Comparison of ENCODE assay signal across 8 cellular contexts in the genomic region with DNA sequence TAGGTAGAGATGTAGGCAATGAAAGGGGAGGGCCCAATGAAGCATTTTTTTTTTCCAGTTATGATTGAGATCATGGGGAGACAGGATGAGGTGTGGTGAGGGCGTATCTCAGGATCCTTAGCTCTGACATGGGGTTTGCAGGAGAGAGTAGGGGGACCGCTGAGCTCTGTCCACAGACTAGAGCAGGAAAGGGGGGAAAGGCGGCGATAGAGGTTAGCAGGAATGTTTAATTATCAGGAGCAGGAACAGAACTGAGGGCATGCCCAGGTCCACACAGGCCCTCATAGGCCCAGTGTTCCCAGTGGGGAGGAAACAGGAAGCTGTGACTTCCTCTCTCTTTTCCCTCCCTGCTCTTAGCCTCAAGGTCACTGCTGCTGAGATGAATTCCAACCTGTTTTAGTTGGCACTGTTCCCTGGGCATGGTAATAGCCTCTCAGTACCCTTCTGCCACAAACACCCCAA. TPM values are rescaled to one million over a fixed set of nuclear protein-coding genes. Genes with fewer than 3 reads are reported as not detected.
A peak's percentile ranks its signal among the peaks of the same experiment; 100 is the strongest.
DNase-seq lines count a peak whose midpoint lies in the region; ATAC-seq and TF ChIP-seq lines count a peak whose summit lies in the region.

No MANE protein-coding gene starts in this region.

- no peak for ATAC-seq in HG03378 (IDR thresholded peaks at IDR 0.05; ENCODE audit: unreplicated experiment)
- no peak for ATAC-seq in HG02588 (IDR thresholded peaks at IDR 0.05; ENCODE audit: unreplicated experiment)
- no peak for ATAC-seq in HG02973 (IDR thresholded peaks at IDR 0.05; ENCODE audit: unreplicated experiment)

- H3F3A ChIP-seq in SK-N-SH (replicated peaks; ENCODE audit: insufficient read depth) = peaks cover 48% of the 10 kb centered on the region

- POLR2A ChIA-PET in SK-N-SH (lab: Yijun Ruan, JAX) = interaction anchor here (0.8 to 1.4 kb wide), 4 partner anchors 8 to 111 kb away, joined by 3 to 5 read pairs (median 4); no protein-coding TSS in a partner anchor

- H3K27me3 ChIP-seq in SK-N-SH (ENCODE audit: insufficient read depth) (no peaks in the 10 kb centered on the region), neutrophil (no peaks in the 10 kb centered on the region)

- 74% methylated on average over 4 of the region's 4 CpGs for WGBS in SK-N-SH (ENCODE audit: low lambda C conversion rate)

- H3K9me3 ChIP-seq in SK-N-SH = no peaks in the 10 kb centered on the region
- no peaks in the 10 kb centered on the region for H3K9me3 ChIP-seq in neutrophil

- H3K36me3 ChIP-seq in SK-N-SH (replicated peaks in 1 of 2; ENCODE audit: control insufficient read depth in 1 of 2, insufficient read depth in 2 of 2, low read length in 1 of 2) (no peaks in the 10 kb centered on the region), neutrophil (peaks cover 10% of the 10 kb centered on the region)

- H3K27ac ChIP-seq in SK-N-SH (ENCODE audit: low read depth in 2 of 2, low read length in 1 of 2) (peak overlapping the region; percentile 71 to 84), neutrophil (peak overlapping the region; percentile 74)

- H3K27me3 Mint-ChIP-seq in activated T-cell treated with anti-CD3 and anti-CD28 coated beads, Interleukin-2, amount 50 U/mL, for 24 hours = no peaks in the 10 kb centered on the region

- no peaks in the 10 kb centered on the region for H3K9me2 ChIP-seq in SK-N-SH

- no peak for TF ChIP-seq CTCF in SK-N-SH (IDR thresholded peaks at IDR 0.05)
- no peak for TF ChIP-seq CTCF in epithelial cell of esophagus (IDR thresholded peaks at IDR 0.05; ENCODE audit: insufficient read depth, low read depth, low read length, missing control alignments)
- TF ChIP-seq CTCF in neutrophil (IDR thresholded peaks at IDR 0.05) = no peak

- no peak overlapping the region for H3K4me3 Mint-ChIP-seq in activated T-cell treated with anti-CD3 and anti-CD28 coated beads, Interleukin-2, amount 50 U/mL, for 24 hours

- peak overlapping the region; percentile 22; the same call in 1 of the 2 replicates for H3K9ac ChIP-seq in SK-N-SH

- H3K4me1 Mint-ChIP-seq in activated T-cell treated with anti-CD3 and anti-CD28 coated beads, Interleukin-2, amount 50 U/mL, for 24 hours (ENCODE audit: low read depth) = peaks cover 57% of the 10 kb centered on the region

- H3K4me3 ChIP-seq in SK-N-SH (ENCODE audit: low read depth in 2 of 2, low read length in 1 of 2) = no peak overlapping the region
- H3K4me3 ChIP-seq in epithelial cell of esophagus (ENCODE audit: low read length) = no peak overlapping the region
- peak overlapping the region in 1 of 2 experiments; percentile 14 for H3K4me3 ChIP-seq in neutrophil (ENCODE audit: low read depth in 1 of 2, low read length in 1 of 2)

- no peaks in the 10 kb centered on the region for H4K20me1 ChIP-seq in SK-N-SH (ENCODE audit: insufficient read depth)

- H3K4me2 ChIP-seq in SK-N-SH = peak overlapping the region; percentile 34; the same call in 1 of the 2 replicates

- CTCF ChIA-PET in SK-N-SH (lab: Yijun Ruan, JAX) = interaction anchor here (1.0 to 5.2 kb wide), 6 partner anchors 14 to 126 kb away, joined by 3 to 83 read pairs (median 4); a partner anchor contains a TSS

- TF ChIP-seq EP300 in SK-N-SH (IDR thresholded peaks at IDR 0.05; ENCODE audit: borderline replicate concordance in 1 of 2, low read depth in 1 of 2, low read length in 1 of 2) = no peak

- no peaks in the 10 kb centered on the region for H3K79me2 ChIP-seq in SK-N-SH (ENCODE audit: insufficient read depth)

- DNase-seq in activated T-cell treated with anti-CD3 and anti-CD28 coated beads, Interleukin-2, amount 50 U/mL, for 24 hours = no peak
- DNase-seq in activated T-cell treated with anti-CD3 and anti-CD28 coated beads, Interleukin-2, amount 50 U/mL, for 48 hours = no peak
- DNase-seq in SK-N-SH = peak; percentile 74
- DNase-seq in epithelial cell of esophagus (ENCODE audit: low read depth) = peak; percentile 60

- no peaks in the 10 kb centered on the region for H3K9me3 Mint-ChIP-seq in activated T-cell treated with anti-CD3 and anti-CD28 coated beads, Interleukin-2, amount 50 U/mL, for 24 hours

- peaks cover 17 to 23% of the 10 kb centered on the region in 2 experiments for H3K4me1 ChIP-seq in SK-N-SH (ENCODE audit: control insufficient read depth in 1 of 2, insufficient read depth in 2 of 2, low read depth in 1 of 2, low read length in 1 of 2)
- peaks cover 47 to 50% of the 10 kb centered on the region in 2 experiments for H3K4me1 ChIP-seq in neutrophil (ENCODE audit: control insufficient read depth in 1 of 2, insufficient read depth in 1 of 2, low read depth in 1 of 2, low read length in 1 of 2)

- peak overlapping the region; percentile 90 for H3K27ac Mint-ChIP-seq in activated T-cell treated with anti-CD3 and anti-CD28 coated beads, Interleukin-2, amount 50 U/mL, for 24 hours

- peak overlapping the region; percentile 67 for H2AFZ ChIP-seq in SK-N-SH (ENCODE audit: low read depth)

- no peak for TF ChIP-seq RAD21 in SK-N-SH (IDR thresholded peaks at IDR 0.05; ENCODE audit: low read length)

- peaks cover 14% of the 10 kb centered on the region for H3K36me3 Mint-ChIP-seq in activated T-cell treated with anti-CD3 and anti-CD28 coated beads, Interleukin-2, amount 50 U/mL, for 24 hours (ENCODE audit: low read depth)

TF ChIP-seq in SK-N-SH, 30 proteins besides CTCF, POLR2A, EP300 and RAD21:
- TF ChIP-seq, protein P1, sequence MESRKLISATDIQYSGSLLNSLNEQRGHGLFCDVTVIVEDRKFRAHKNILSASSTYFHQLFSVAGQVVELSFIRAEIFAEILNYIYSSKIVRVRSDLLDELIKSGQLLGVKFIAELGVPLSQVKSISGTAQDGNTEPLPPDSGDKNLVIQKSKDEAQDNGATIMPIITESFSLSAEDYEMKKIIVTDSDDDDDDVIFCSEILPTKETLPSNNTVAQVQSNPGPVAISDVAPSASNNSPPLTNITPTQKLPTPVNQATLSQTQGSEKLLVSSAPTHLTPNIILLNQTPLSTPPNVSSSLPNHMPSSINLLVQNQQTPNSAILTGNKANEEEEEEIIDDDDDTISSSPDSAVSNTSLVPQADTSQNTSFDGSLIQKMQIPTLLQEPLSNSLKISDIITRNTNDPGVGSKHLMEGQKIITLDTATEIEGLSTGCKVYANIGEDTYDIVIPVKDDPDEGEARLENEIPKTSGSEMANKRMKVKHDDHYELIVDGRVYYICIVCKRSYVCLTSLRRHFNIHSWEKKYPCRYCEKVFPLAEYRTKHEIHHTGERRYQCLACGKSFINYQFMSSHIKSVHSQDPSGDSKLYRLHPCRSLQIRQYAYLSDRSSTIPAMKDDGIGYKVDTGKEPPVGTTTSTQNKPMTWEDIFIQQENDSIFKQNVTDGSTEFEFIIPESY (IDR thresholded peaks at IDR 0.05; ENCODE audit: borderline replicate concordance, low read depth) = no peak
- TF ChIP-seq TCF12 (IDR thresholded peaks at IDR 0.05) = peak; percentile 21; the same call in 1 of the 2 replicates
- no peak for TF ChIP-seq RXRA (IDR thresholded peaks at IDR 0.05; ENCODE audit: borderline replicate concordance, low read depth)
- no peak for TF ChIP-seq EZH2phosphoT487 (IDR thresholded peaks at IDR 0.05; ENCODE audit: borderline replicate concordance, low read depth)
- TF ChIP-seq ELF1 (IDR thresholded peaks at IDR 0.05) = peak; percentile 42; the same call in 1 of the 2 replicates
- TF ChIP-seq NFIC (IDR thresholded peaks at IDR 0.05; ENCODE audit: borderline replicate concordance) = peak; percentile 64
- TF ChIP-seq RFX5 (IDR thresholded peaks at IDR 0.05; ENCODE audit: low read length) = no peak
- no peak for TF ChIP-seq FOSL2 (IDR thresholded peaks at IDR 0.05; ENCODE audit: borderline replicate concordance, low read depth)
- TF ChIP-seq, protein P2, sequence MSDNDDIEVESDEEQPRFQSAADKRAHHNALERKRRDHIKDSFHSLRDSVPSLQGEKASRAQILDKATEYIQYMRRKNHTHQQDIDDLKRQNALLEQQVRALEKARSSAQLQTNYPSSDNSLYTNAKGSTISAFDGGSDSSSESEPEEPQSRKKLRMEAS (IDR thresholded peaks at IDR 0.05; ENCODE audit: low read depth) = peak; percentile 46; the same call in 1 of the 2 replicates
- no peak for TF ChIP-seq CHD2 (IDR thresholded peaks at IDR 0.05; ENCODE audit: low read length, partially characterized antibody)
- TF ChIP-seq JUND (IDR thresholded peaks at IDR 0.05) = no peak
- TF ChIP-seq FOXJ3 (CRISPR knock-in tag; IDR thresholded peaks at IDR 0.05) = no peak
- TF ChIP-seq, protein P3, sequence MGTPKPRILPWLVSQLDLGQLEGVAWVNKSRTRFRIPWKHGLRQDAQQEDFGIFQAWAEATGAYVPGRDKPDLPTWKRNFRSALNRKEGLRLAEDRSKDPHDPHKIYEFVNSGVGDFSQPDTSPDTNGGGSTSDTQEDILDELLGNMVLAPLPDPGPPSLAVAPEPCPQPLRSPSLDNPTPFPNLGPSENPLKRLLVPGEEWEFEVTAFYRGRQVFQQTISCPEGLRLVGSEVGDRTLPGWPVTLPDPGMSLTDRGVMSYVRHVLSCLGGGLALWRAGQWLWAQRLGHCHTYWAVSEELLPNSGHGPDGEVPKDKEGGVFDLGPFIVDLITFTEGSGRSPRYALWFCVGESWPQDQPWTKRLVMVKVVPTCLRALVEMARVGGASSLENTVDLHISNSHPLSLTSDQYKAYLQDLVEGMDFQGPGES (IDR thresholded peaks at IDR 0.05; ENCODE audit: low read depth, low read length) = no peak
- TF ChIP-seq POLR2AphosphoS5 (IDR thresholded peaks at IDR 0.05; ENCODE audit: low read depth, low read length) = 0 out of 2 replicates have a peak, but pooled peaks have one; percentile 25
- TF ChIP-seq GABPA (IDR thresholded peaks at IDR 0.05; ENCODE audit: low read depth) = peak; percentile 60

RNA-seq across cellular contexts. Expression of a gene that starts 0.9 kb away (rescaled TPM):
- polyA plus RNA-seq in SK-N-SH (2012; rRNA removed) = not detected in 2 replicates
- not detected in 2 replicates for polyA plus RNA-seq in SK-N-SH (2012; cell fraction: cytosol; rRNA removed)
- not detected in 2 replicates for polyA plus RNA-seq in SK-N-SH (2012; cell fraction: nucleus; rRNA removed)

RNA-seq across cellular contexts. Expression of a gene that starts 6.3 kb away (rescaled TPM):
- 43.1 and 94.4 TPM in 2 replicates for polyA plus RNA-seq in SK-N-SH (2012; rRNA removed)
- 24.6 and 27.2 TPM in 2 replicates for polyA plus RNA-seq in SK-N-SH (2012; cell fraction: cytosol; rRNA removed)
- 176 and 362 TPM in 2 replicates for polyA plus RNA-seq in SK-N-SH (2012; cell fraction: nucleus; rRNA removed)

RNA-seq across cellular contexts. Expression of a gene that starts 29.4 kb away (rescaled TPM):
- 28.8 and 35.3 TPM in 2 replicates for polyA plus RNA-seq in SK-N-SH (2012; rRNA removed)
- 35.5 and 36.8 TPM in 2 replicates for polyA plus RNA-seq in SK-N-SH (2012; cell fraction: cytosol; rRNA removed)
- 18.0 and 29.0 TPM in 2 replicates for polyA plus RNA-seq in SK-N-SH (2012; cell fraction: nucleus; rRNA removed)

RNA-seq across cellular contexts. Expression of a gene that starts 37.8 kb away (rescaled TPM):
- 32.4 and 50.8 TPM in 2 replicates for polyA plus RNA-seq in SK-N-SH (2012; rRNA removed)
- 36.5 and 37.6 TPM in 2 replicates for polyA plus RNA-seq in SK-N-SH (2012; cell fraction: cytosol; rRNA removed)
- 165 and 188 TPM in 2 replicates for polyA plus RNA-seq in SK-N-SH (2012; cell fraction: nucleus; rRNA removed)

Comparison
In these comparisons a context has a peak if more than half of its experiments do, and no peak if none do; other contexts are left out.
1. DNase-seq: peak in SK-N-SH (single experiment) and epithelial cell of esophagus (single experiment); none in activated T-cell treated with anti-CD3 and anti-CD28 coated beads, Interleukin-2, amount 50 U/mL, for 24 hours (single experiment) and activated T-cell treated with anti-CD3 and anti-CD28 coated beads, Interleukin-2, amount 50 U/mL, for 48 hours (0 of 2).